2 cellular contexts compared by ENCODE assay signal in the genomic region with DNA sequence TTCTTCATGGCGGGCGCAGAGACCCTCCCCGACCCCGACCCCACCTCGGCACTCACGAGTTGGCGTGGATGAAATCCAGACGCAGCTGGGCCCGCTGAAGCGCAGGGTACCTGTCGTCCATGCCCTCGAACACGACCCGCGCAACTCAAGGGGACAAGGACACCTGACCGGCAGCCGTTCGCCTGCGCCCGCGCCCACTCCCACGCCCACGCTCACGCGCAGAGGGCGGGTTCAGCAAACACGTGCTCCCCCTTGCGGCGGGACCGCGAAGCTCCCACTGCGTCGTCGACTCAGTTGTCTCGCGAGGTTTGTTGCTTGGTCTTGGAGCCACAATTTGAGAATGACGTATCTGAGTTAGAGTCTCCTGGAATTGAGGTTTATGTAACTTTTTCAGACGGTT.
TF ChIP-seq lines count a peak whose summit lies in the region.

A gene with protein sequence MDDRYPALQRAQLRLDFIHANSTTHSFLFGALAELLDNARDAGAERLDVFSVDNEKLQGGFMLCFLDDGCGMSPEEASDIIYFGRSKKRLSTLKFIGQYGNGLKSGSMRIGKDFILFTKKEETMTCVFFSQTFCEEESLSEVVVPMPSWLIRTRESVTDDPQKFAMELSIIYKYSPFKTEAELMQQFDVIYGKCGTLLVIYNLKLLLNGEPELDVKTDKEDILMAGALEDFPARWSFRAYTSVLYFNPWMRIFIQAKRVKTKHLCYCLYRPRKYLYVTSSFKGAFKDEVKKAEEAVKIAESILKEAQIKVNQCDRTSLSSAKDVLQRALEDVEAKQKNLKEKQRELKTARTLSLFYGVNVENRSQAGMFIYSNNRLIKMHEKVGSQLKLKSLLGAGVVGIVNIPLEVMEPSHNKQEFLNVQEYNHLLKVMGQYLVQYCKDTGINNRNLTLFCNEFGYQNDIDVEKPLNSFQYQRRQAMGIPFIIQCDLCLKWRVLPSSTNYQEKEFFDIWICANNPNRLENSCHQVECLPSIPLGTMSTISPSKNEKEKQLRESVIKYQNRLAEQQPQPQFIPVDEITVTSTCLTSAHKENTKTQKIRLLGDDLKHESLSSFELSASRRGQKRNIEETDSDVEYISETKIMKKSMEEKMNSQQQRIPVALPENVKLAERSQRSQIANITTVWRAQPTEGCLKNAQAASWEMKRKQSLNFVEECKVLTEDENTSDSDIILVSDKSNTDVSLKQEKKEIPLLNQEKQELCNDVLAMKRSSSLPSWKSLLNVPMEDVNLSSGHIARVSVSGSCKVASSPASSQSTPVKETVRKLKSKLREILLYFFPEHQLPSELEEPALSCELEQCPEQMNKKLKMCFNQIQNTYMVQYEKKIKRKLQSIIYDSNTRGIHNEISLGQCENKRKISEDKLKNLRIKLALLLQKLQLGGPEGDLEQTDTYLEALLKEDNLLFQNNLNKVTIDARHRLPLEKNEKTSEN (minus strand): TSS at position 196 of the 400 bp plus-strand sequence. CDS start 75 bp downstream, at position 121.

TF ChIP-seq in GM23338, 12 proteins besides CTCF, POLR2A, EP300 and RAD21:
- TF ChIP-seq NANOG (IDR thresholded peaks at IDR 0.05; ENCODE audit: borderline replicate concordance), result no peak
- no peak for TF ChIP-seq ZNF462 (CRISPR knock-in tag; IDR thresholded peaks at IDR 0.05)
- TF ChIP-seq, protein P1, sequence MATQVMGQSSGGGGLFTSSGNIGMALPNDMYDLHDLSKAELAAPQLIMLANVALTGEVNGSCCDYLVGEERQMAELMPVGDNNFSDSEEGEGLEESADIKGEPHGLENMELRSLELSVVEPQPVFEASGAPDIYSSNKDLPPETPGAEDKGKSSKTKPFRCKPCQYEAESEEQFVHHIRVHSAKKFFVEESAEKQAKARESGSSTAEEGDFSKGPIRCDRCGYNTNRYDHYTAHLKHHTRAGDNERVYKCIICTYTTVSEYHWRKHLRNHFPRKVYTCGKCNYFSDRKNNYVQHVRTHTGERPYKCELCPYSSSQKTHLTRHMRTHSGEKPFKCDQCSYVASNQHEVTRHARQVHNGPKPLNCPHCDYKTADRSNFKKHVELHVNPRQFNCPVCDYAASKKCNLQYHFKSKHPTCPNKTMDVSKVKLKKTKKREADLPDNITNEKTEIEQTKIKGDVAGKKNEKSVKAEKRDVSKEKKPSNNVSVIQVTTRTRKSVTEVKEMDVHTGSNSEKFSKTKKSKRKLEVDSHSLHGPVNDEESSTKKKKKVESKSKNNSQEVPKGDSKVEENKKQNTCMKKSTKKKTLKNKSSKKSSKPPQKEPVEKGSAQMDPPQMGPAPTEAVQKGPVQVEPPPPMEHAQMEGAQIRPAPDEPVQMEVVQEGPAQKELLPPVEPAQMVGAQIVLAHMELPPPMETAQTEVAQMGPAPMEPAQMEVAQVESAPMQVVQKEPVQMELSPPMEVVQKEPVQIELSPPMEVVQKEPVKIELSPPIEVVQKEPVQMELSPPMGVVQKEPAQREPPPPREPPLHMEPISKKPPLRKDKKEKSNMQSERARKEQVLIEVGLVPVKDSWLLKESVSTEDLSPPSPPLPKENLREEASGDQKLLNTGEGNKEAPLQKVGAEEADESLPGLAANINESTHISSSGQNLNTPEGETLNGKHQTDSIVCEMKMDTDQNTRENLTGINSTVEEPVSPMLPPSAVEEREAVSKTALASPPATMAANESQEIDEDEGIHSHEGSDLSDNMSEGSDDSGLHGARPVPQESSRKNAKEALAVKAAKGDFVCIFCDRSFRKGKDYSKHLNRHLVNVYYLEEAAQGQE (IDR thresholded peaks at IDR 0.05; ENCODE audit: unreplicated experiment), result no peak

TF ChIP-seq in GM12891, 5 proteins besides CTCF, POLR2A, EP300 and RAD21:
- TF ChIP-seq POU2F2 (IDR thresholded peaks at IDR 0.05; ENCODE audit: low read depth, low read length) (no peak), POLR2AphosphoS5 (IDR thresholded peaks at IDR 0.05; ENCODE audit: low read depth, low read length) (no peak), SPI1 (IDR thresholded peaks at IDR 0.05; ENCODE audit: low read depth, low read length) (no peak), TAF1 (IDR thresholded peaks at IDR 0.05; ENCODE audit: low read depth, low read length) (no peak), PAX5 (IDR thresholded peaks at IDR 0.05; ENCODE audit: insufficient read depth, low read length, severe bottlenecking) (no peak)
